Comparison of ENCODE assay signal across 9 cellular contexts in genomic region chr6:115847671-115848070, GRCh38.
"Had no signal": no experiment of that assay in that cellular context is flagged by ENCODE, and none has a peak within 500 bp of the region (broad histone marks: within the 10 kb centered on the region; RNA-seq: fewer than 3 reads in every experiment).

No MANE protein-coding gene starts in this region.

- H2AFZ ChIP-seq: GM23338 had no signal

- H3K4me1 Mint-ChIP-seq: GM23338, H9 had no signal

- H3K4me3 Mint-ChIP-seq: GM23338, H9 had no signal

- H3K4me3 ChIP-seq: GM23338, K562 had no signal

- DNase-seq: H9, HCEC 1CT, IMR-90, KG1 had no signal

- H3K27ac Mint-ChIP-seq: GM23338, H9 had no signal

- H3K9me3 Mint-ChIP-seq: H9 had no signal

- FAIRE-seq: H1, H54, HTR-8/SVneo, K562 had no signal

- H3K4me2 ChIP-seq: GM23338 had no signal

- ATAC-seq: GM23338, K562 had no signal
